In genomic region chr4:148289740-148290139, GRCh38 we compare ENCODE assay signal across 29 cellular contexts.
DNase-seq lines count a peak whose midpoint lies in the region; ATAC-seq and TF ChIP-seq lines count a peak whose summit lies in the region.
"Had no signal": no experiment of that assay in that cellular context is flagged by ENCODE, and none has a peak within 500 bp of the region (broad histone marks: within the 10 kb centered on the region; RNA-seq: fewer than 3 reads in every experiment).

No MANE protein-coding gene starts in this region.

- no peaks in the 10 kb centered on the region for H3K36me3 Mint-ChIP-seq in WTC11
- H3K36me3 Mint-ChIP-seq: activated naive CD4-positive, alpha-beta T cell treated with anti-CD3 and anti-CD28 coated beads, Interleukin-2, amount 50 U/mL, for 72 hours; natural killer cell had no signal

- TF ChIP-seq CTCF in WTC11 (IDR thresholded peaks at IDR 0.05) (no peak), left lung (IDR thresholded peaks at IDR 0.05) (no peak)

- no peak overlapping the region for H3K27ac ChIP-seq in left lung
- H3K27ac ChIP-seq: 22Rv1, C4-2B, epithelial cell of prostate, SJSA1, suprapubic skin had no signal

- no peaks in the 10 kb centered on the region for H3K9me3 Mint-ChIP-seq in WTC11
- H3K9me3 Mint-ChIP-seq: activated CD4-positive, alpha-beta T cell treated with anti-CD3 and anti-CD28 coated beads, Interleukin-2, amount 10 ng/mL, durations not matched to agents 7 days and 5 days; activated naive CD4-positive, alpha-beta T cell treated with anti-CD3 and anti-CD28 coated beads, Interleukin-2, amount 50 U/mL, for 72 hours; natural killer cell had no signal

- intact Hi-C loops in left lung (cut with DNase I) = no loop called here

- H3K27ac Mint-ChIP-seq in WTC11 = peak overlapping the region; percentile 68; the same call in 1 of the 2 replicates
- H3K27ac Mint-ChIP-seq: activated CD4-positive, alpha-beta T cell treated with anti-CD3 and anti-CD28 coated beads, Interleukin-2, amount 10 ng/mL, durations not matched to agents 7 days and 5 days; activated naive CD4-positive, alpha-beta T cell treated with anti-CD3 and anti-CD28 coated beads, Interleukin-2, amount 50 U/mL, for 72 hours; natural killer cell had no signal

- H3K27me3 Mint-ChIP-seq in WTC11 (ENCODE audit: low read depth) = no peaks in the 10 kb centered on the region
- H3K27me3 Mint-ChIP-seq: activated CD4-positive, alpha-beta T cell treated with anti-CD3 and anti-CD28 coated beads, Interleukin-2, amount 10 ng/mL, durations not matched to agents 7 days and 5 days had no signal

- POLR2A ChIA-PET in WTC11 (lab: Charles Lee) = no interaction called here

- CTCF ChIA-PET in WTC11 (lab: Charles Lee) = no interaction called here

- H3K36me3 ChIP-seq in left lung = no peaks in the 10 kb centered on the region
- H3K36me3 ChIP-seq: SJSA1, suprapubic skin had no signal

- no peak overlapping the region for H3K4me3 ChIP-seq in left lung
- H3K4me3 ChIP-seq: K562, SJSA1, suprapubic skin had no signal

- H3K9me3 ChIP-seq in left lung = no peaks in the 10 kb centered on the region
- H3K9me3 ChIP-seq: Caco-2, SJSA1, suprapubic skin had no signal

- H3K4me1 Mint-ChIP-seq in WTC11 = peaks cover 9% of the 10 kb centered on the region
- H3K4me1 Mint-ChIP-seq: activated CD4-positive, alpha-beta T cell treated with anti-CD3 and anti-CD28 coated beads, Interleukin-2, amount 10 ng/mL, durations not matched to agents 7 days and 5 days; natural killer cell had no signal

- peaks cover 0 to 8% of the 10 kb centered on the region in 2 donors for H3K4me1 ChIP-seq in left lung
- H3K4me1 ChIP-seq: SJSA1, suprapubic skin had no signal

- DNase-seq in DMS53 (lab: John Stamatoyannopoulos, UW) = peak; percentile 1
- DNase-seq in DMS53 treated with DMSO at 0.1 percent for 48 hours (lab: John Stamatoyannopoulos, UW; ENCODE audit: unreplicated experiment) = no peak
- DNase-seq in WTC11 (ENCODE audit: low spot score) = no peak
- DNase-seq in left lung = no peak
- peak; percentile 30 for DNase-seq in retina
- DNase-seq in NCI-H1105 (lab: John Stamatoyannopoulos, UW) = no peak
- DNase-seq: activated CD4-positive, alpha-beta T cell treated with anti-CD3 and anti-CD28 coated beads, Interleukin-2, amount 10 ng/mL, durations not matched to agents 7 days and 5 days; activated effector memory CD4-positive, alpha-beta T cell treated with Interleukin-2 at 50 U/mL for 16 hours; amygdala; Caco-2; DND-41; effector CD4-positive, alpha-beta T cell; GF-D8; GOT3; midbrain; natural killer cell; NCI-H1092 treated with DMSO at 0.1 percent for 48 hours; NCI-H187; stimulated activated naive CD4-positive, alpha-beta T cell treated with Interleukin-2 at 50 U/mL for 16 hours; T1000 had no signal

- ATAC-seq in WTC11 (peak; percentile 64), left lung (peak; percentile 83), GM18868 (IDR thresholded peaks at IDR 0.05; ENCODE audit: unreplicated experiment) (no peak), GM21526 (IDR thresholded peaks at IDR 0.05; ENCODE audit: low FRiP score, unreplicated experiment) (no peak)
- ATAC-seq: activated naive CD4-positive, alpha-beta T cell treated with anti-CD3 and anti-CD28 coated beads, Interleukin-2, amount 50 U/mL, for 72 hours; K562; natural killer cell had no signal

- no peak overlapping the region for H3K4me3 Mint-ChIP-seq in WTC11
- H3K4me3 Mint-ChIP-seq: activated CD4-positive, alpha-beta T cell treated with anti-CD3 and anti-CD28 coated beads, Interleukin-2, amount 10 ng/mL, durations not matched to agents 7 days and 5 days; natural killer cell had no signal

- H3K27me3 ChIP-seq in left lung = no peaks in the 10 kb centered on the region
- H3K27me3 ChIP-seq: SJSA1, suprapubic skin had no signal

TF ChIP-seq in WTC11, 78 proteins besides CTCF, POLR2A, EP300 and RAD21:
- TF ChIP-seq TP53 (CRISPR knock-in tag; IDR thresholded peaks at IDR 0.05) = no peak
- TF ChIP-seq TCF7 (CRISPR knock-in tag; IDR thresholded peaks at IDR 0.05; ENCODE audit: low read depth) = no peak
- TF ChIP-seq ZNF423 (CRISPR knock-in tag; IDR thresholded peaks at IDR 0.05) = no peak
- no peak for TF ChIP-seq NR2C2 (CRISPR knock-in tag; IDR thresholded peaks at IDR 0.05)
- TF ChIP-seq E2F5 (CRISPR knock-in tag; IDR thresholded peaks at IDR 0.05) = no peak
- TF ChIP-seq NR1H2 (CRISPR knock-in tag; IDR thresholded peaks at IDR 0.05) = no peak
- TF ChIP-seq ATF1 (CRISPR knock-in tag; IDR thresholded peaks at IDR 0.05) = no peak
- no peak for TF ChIP-seq IRF1 (CRISPR knock-in tag; IDR thresholded peaks at IDR 0.05)
- TF ChIP-seq PRDM15 (CRISPR knock-in tag; IDR thresholded peaks at IDR 0.05) = no peak
- TF ChIP-seq NFATC4 (CRISPR knock-in tag; IDR thresholded peaks at IDR 0.05) = no peak
- TF ChIP-seq SP1 (CRISPR knock-in tag; conservative IDR thresholded peaks at IDR 0.05) = no peak
- TF ChIP-seq JAZF1 (CRISPR knock-in tag; IDR thresholded peaks at IDR 0.05) = no peak
- no peak for TF ChIP-seq MLX (CRISPR knock-in tag; IDR thresholded peaks at IDR 0.05)
- TF ChIP-seq, protein P1, sequence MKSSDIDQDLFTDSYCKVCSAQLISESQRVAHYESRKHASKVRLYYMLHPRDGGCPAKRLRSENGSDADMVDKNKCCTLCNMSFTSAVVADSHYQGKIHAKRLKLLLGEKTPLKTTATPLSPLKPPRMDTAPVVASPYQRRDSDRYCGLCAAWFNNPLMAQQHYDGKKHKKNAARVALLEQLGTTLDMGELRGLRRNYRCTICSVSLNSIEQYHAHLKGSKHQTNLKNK (CRISPR knock-in tag; IDR thresholded peaks at IDR 0.05) = no peak
- TF ChIP-seq ZBTB21 (CRISPR knock-in tag; IDR thresholded peaks at IDR 0.05; ENCODE audit: borderline replicate concordance) = no peak
- no peak for TF ChIP-seq ELF4 (CRISPR knock-in tag; IDR thresholded peaks at IDR 0.05; ENCODE audit: low read depth)
- no peak for TF ChIP-seq NFE2L1 (CRISPR knock-in tag; IDR thresholded peaks at IDR 0.05)

Comparison
In these comparisons a context has a peak if more than half of its experiments do, and no peak if none do; other contexts are left out.
1. DNase-seq: peak in DMS53 (single experiment) and retina (single experiment); none in DMS53 treated with DMSO at 0.1 percent for 48 hours (single experiment), WTC11 (single experiment), left lung (0 of 2) and NCI-H1105 (single experiment).
2. ATAC-seq: peak in WTC11 (single experiment) and left lung (single experiment); none in GM18868 (single experiment) and GM21526 (single experiment).